Comparison of ENCODE assay signal across 33 cellular contexts in genomic region chr10:74869635-74870034, GRCh38.
"Had no signal": no experiment of that assay in that cellular context is flagged by ENCODE, and none has a peak within 500 bp of the region (broad histone marks: within the 10 kb centered on the region; RNA-seq: fewer than 3 reads in every experiment).

No MANE protein-coding gene starts in this region.

- ATAC-seq: activated naive CD4-positive, alpha-beta T cell treated with anti-CD3 and anti-CD28 coated beads, Interleukin-2, amount 50 U/mL, for 72 hours; activated naive CD8-positive, alpha-beta T cell treated with anti-CD3 and anti-CD28 coated beads, Interleukin-2, amount 50 U/mL, for 24 hours; activated T-cell treated with anti-CD3 and anti-CD28 coated beads, Interleukin-2, amount 50 U/mL, for 4 hours; activated T-cell treated with anti-CD3 and anti-CD28 coated beads, Interleukin-2, amount 50 U/mL, for 72 hours; activated T-helper 17 cell treated with anti-CD3 and anti-CD28 coated beads, Interleukin-2, amount 50 U/mL, for 72 hours; body of pancreas had no signal

- H3K9me3 ChIP-seq: adrenal gland, ascending aorta, body of pancreas, breast epithelium had no signal

- H3K27me3 ChIP-seq: adrenal gland, ascending aorta, body of pancreas, brain microvascular endothelial cell, breast epithelium, cardiac muscle cell had no signal

- H3K4me1 ChIP-seq: ascending aorta, body of pancreas, breast epithelium had no signal

- H3K27ac ChIP-seq: adrenal gland, ascending aorta, body of pancreas, brain microvascular endothelial cell, breast epithelium, cardiac muscle cell had no signal

- H3K4me3 ChIP-seq: adrenal gland, ascending aorta, body of pancreas, breast epithelium, cardiac muscle cell had no signal

- H3K36me3 ChIP-seq: adrenal gland, ascending aorta, brain microvascular endothelial cell, breast epithelium, cardiac muscle cell had no signal

- DNase-seq: activated effector memory CD4-positive, alpha-beta T cell treated with anti-CD3 and anti-CD28 coated beads, Interleukin-2, amount 50 U/mL, for 16 hours; activated effector memory CD4-positive, alpha-beta T cell treated with Interleukin-2 at 50 U/mL for 16 hours; activated gamma-delta T cell; activated gamma-delta T cell treated with Interleukin-2 at 50 U/mL for 16 hours; activated naive CD4-positive, alpha-beta T cell; activated naive CD4-positive, alpha-beta T cell treated with anti-CD3 and anti-CD28 coated beads for 36 hours; activated naive CD4-positive, alpha-beta T cell treated with anti-CD3 and anti-CD28 coated beads, Interleukin-2, amount 10 ng/mL, durations not matched to agents 7 days and 5 days; activated naive CD4-positive, alpha-beta T cell treated with anti-CD3 and anti-CD28 coated beads, Interleukin-2, amount 50 U/mL, for 16 hours; activated naive CD4-positive, alpha-beta T cell treated with Interleukin-2 at 50 U/mL for 16 hours; activated naive CD8-positive, alpha-beta T cell treated with anti-CD3 and anti-CD28 coated beads for 36 hours; activated naive CD8-positive, alpha-beta T cell treated with anti-CD3 and anti-CD28 coated beads, Interleukin-2, amount 10 ng/mL, durations not matched to agents 7 days and 5 days; activated naive CD8-positive, alpha-beta T cell treated with anti-CD3 and anti-CD28 coated beads, Interleukin-2, amount 50 U/mL, for 24 hours; activated T-cell treated with anti-CD3 and anti-CD28 coated beads, Interleukin-2, amount 50 U/mL, for 24 hours; activated T-cell treated with anti-CD3 and anti-CD28 coated beads, Interleukin-2, amount 50 U/mL, for 4 hours; activated T-cell treated with anti-CD3 and anti-CD28 coated beads, Interleukin-2, amount 50 U/mL, for 48 hours; activated T-cell treated with anti-CD3 and anti-CD28 coated beads, Interleukin-2, amount 50 U/mL, for 72 hours; amniotic stem cell; amygdala; anterior cingulate cortex; aorta; body of pancreas; brain microvascular endothelial cell; caudate nucleus; central memory CD4-positive, alpha-beta T cell; cerebellar nuclear complex had no signal

- FAIRE-seq: astrocyte, bronchial epithelial cell had no signal
